ENCODE assay signal across 18 cellular contexts in the genomic region with DNA sequence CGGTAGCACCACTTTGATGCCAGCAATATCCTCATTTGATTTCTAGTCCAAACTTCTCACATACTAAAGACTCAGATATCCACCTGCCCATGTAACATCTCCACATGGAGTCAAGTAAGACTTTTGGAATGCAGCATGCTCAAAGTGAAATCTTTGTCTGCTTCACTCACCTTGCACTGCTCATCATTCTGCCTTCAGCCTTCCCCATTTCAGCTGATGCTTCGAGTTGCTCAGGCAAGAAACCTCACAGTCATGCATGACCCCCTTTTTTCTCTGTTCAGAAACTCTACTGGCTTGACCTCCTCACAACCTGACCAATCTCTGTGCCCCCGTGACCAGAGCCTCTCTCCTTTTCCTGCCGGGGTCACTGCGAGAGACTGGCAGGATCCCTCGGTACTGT. TPM values are rescaled to one million over a fixed set of nuclear protein-coding genes. Genes with fewer than 3 reads are reported as not detected.
"Had no signal": no experiment of that assay in that cellular context is flagged by ENCODE, and none has a peak within 500 bp of the region (broad histone marks: within the 10 kb centered on the region; RNA-seq: fewer than 3 reads in every experiment).

No MANE protein-coding gene starts in this region.

- H3K36me3 ChIP-seq: neutrophil had no signal

- H3K4me1 Mint-ChIP-seq: naive thymus-derived CD4-positive, alpha-beta T cell had no signal

- H3K9me3 ChIP-seq: heart right ventricle, neutrophil, spleen, tibial nerve had no signal

- H3K9me3 Mint-ChIP-seq: activated CD8-positive, alpha-beta T cell treated with anti-CD3 and anti-CD28 coated beads for 36 hours; activated T-cell treated with anti-CD3 and anti-CD28 coated beads, Interleukin-2, amount 50 U/mL, for 72 hours; naive thymus-derived CD4-positive, alpha-beta T cell; stimulated activated naive B cell treated with anti-CD40 and anti-IgM and Interleukin-4, amounts not matched to agents 10 μg/mL and 1 μg/mL and 100 μg/mL, for 72 hours had no signal

- H3K27ac Mint-ChIP-seq: activated CD4-positive, alpha-beta T cell treated with anti-CD3 and anti-CD28 coated beads for 36 hours; activated CD8-positive, alpha-beta T cell treated with anti-CD3 and anti-CD28 coated beads for 36 hours; activated T-cell treated with anti-CD3 and anti-CD28 coated beads, Interleukin-2, amount 50 U/mL, for 72 hours; naive thymus-derived CD4-positive, alpha-beta T cell; stimulated activated naive B cell treated with anti-CD40 and anti-IgM and Interleukin-4, amounts not matched to agents 10 μg/mL and 1 μg/mL and 100 μg/mL, for 72 hours had no signal

- ATAC-seq: activated CD4-positive, alpha-beta T cell treated with anti-CD3 and anti-CD28 coated beads for 36 hours; activated CD8-positive, alpha-beta T cell treated with anti-CD3 and anti-CD28 coated beads for 36 hours; activated T-cell treated with anti-CD3 and anti-CD28 coated beads, Interleukin-2, amount 50 U/mL, for 72 hours; naive thymus-derived CD4-positive, alpha-beta T cell; stimulated activated naive B cell treated with anti-CD40 and anti-IgM and Interleukin-4, amounts not matched to agents 10 μg/mL and 1 μg/mL and 100 μg/mL, for 72 hours had no signal

- H3K36me3 Mint-ChIP-seq: naive thymus-derived CD4-positive, alpha-beta T cell had no signal

- H3K27me3 ChIP-seq: heart right ventricle, neutrophil, spleen, tibial nerve had no signal

- DNase-seq: activated CD4-positive, alpha-beta T cell treated with anti-CD3 and anti-CD28 coated beads for 36 hours; activated CD8-positive, alpha-beta memory T cell treated with anti-CD3 and anti-CD28 coated beads, Interleukin-2, amount 50 U/mL, for 4 hours; activated CD8-positive, alpha-beta T cell treated with anti-CD3 and anti-CD28 coated beads for 36 hours; activated T-cell treated with anti-CD3 and anti-CD28 coated beads, Interleukin-2, amount 50 U/mL, for 72 hours; aorta; heart right ventricle; naive thymus-derived CD4-positive, alpha-beta T cell; posterior cingulate gyrus; right cardiac atrium; spleen; stimulated activated CD4-positive, alpha-beta T cell treated with anti-CD3 and anti-CD28 coated beads, Interleukin-2, amount 100 ng/mL, for 24 hours; stimulated activated naive B cell treated with anti-CD40 and anti-IgM and Interleukin-4, amounts not matched to agents 10 μg/mL and 1 μg/mL and 100 μg/mL, for 72 hours; T1000 had no signal

- H3K4me3 Mint-ChIP-seq: activated CD4-positive, alpha-beta T cell treated with anti-CD3 and anti-CD28 coated beads for 36 hours; activated CD8-positive, alpha-beta T cell treated with anti-CD3 and anti-CD28 coated beads for 36 hours; activated T-cell treated with anti-CD3 and anti-CD28 coated beads, Interleukin-2, amount 50 U/mL, for 72 hours; naive thymus-derived CD4-positive, alpha-beta T cell; stimulated activated naive B cell treated with anti-CD40 and anti-IgM and Interleukin-4, amounts not matched to agents 10 μg/mL and 1 μg/mL and 100 μg/mL, for 72 hours had no signal

- H3K4me3 ChIP-seq: heart right ventricle, spleen, tibial nerve had no signal

- H3K27me3 Mint-ChIP-seq: activated CD8-positive, alpha-beta T cell treated with anti-CD3 and anti-CD28 coated beads for 36 hours had no signal

- H3K27ac ChIP-seq: neutrophil, spleen, tibial nerve, VCaP had no signal

- H3K4me1 ChIP-seq: tibial nerve had no signal

RNA-seq across cellular contexts. Expression of gene KIF25, which starts 41.0 kb away (rescaled TPM):
- total RNA-seq: activated CD4-positive, alpha-beta T cell treated with anti-CD3 and anti-CD28 coated beads for 36 hours; activated CD8-positive, alpha-beta T cell treated with anti-CD3 and anti-CD28 coated beads for 36 hours; mononuclear cell; tibial nerve had no signal
- polyA plus RNA-seq: fibroblast of lung; naive thymus-derived CD4-positive, alpha-beta T cell had no signal
